Comparison of ENCODE assay signal across 29 cellular contexts in the genomic region with DNA sequence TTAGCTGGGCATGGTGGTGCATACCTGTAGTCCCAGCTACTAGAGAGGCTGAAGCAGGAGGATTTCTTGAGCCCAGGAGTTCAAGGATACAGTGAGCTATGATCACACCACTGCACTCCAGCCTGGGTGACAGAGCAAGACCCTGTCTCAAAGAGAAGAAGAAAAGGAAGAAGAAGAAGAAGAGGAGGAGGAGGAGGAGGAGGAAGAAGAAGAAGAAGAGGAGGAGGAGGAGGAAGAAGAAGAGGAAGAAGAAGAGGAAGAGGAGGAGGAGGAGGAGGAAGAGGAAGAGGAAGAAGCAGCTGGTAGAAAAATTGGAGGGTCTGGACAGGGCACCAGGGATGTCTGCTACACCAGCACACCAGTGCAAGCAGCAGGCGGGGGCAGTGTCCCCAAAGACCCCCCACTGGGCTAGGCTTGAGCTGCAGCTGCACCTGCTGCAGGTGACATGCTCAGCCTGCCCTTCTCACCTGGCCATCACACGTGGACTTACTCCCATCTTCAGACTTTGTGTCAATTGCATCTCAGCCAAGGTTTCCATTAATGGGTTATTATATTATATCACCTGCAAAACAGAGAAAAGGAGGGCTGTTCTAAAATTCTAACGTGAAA.
"Had no signal": no experiment of that assay in that cellular context is flagged by ENCODE, and none has a peak within 500 bp of the region (broad histone marks: within the 10 kb centered on the region; RNA-seq: fewer than 3 reads in every experiment).

No MANE protein-coding gene starts in this region.

- ATAC-seq: activated CD8-positive, alpha-beta T cell treated with anti-CD3 and anti-CD28 coated beads, Interleukin-2, amount 10 ng/mL, durations not matched to agents 7 days and 5 days; activated naive CD8-positive, alpha-beta T cell treated with anti-CD3 and anti-CD28 coated beads, Interleukin-2, amount 50 U/mL, for 24 hours; K562; Right ventricle myocardium inferior; SK-N-SH treated with all-trans-retinoic acid at 6 μM for 48 hours; T-cell; T-helper 17 cell had no signal

- H3K27me3 Mint-ChIP-seq: activated B cell treated with CpG ODN at 0.5 μM for 24 hours; activated naive CD4-positive, alpha-beta T cell treated with anti-CD3 and anti-CD28 coated beads, Interleukin-2, amount 10 ng/mL, durations not matched to agents 7 days and 5 days had no signal

- H3K36me3 Mint-ChIP-seq: activated naive CD4-positive, alpha-beta T cell treated with anti-CD3 and anti-CD28 coated beads, Interleukin-2, amount 10 ng/mL, durations not matched to agents 7 days and 5 days; activated naive CD8-positive, alpha-beta T cell; brain; T-cell had no signal

- H3K4me3 ChIP-seq: K562, PC-9 had no signal

- H3K4me3 Mint-ChIP-seq: activated B cell treated with CpG ODN at 0.5 μM for 24 hours; activated CD8-positive, alpha-beta T cell treated with anti-CD3 and anti-CD28 coated beads, Interleukin-2, amount 10 ng/mL, durations not matched to agents 7 days and 5 days; activated naive CD4-positive, alpha-beta T cell treated with anti-CD3 and anti-CD28 coated beads, Interleukin-2, amount 10 ng/mL, durations not matched to agents 7 days and 5 days; activated naive CD8-positive, alpha-beta T cell; activated naive CD8-positive, alpha-beta T cell treated with anti-CD3 and anti-CD28 coated beads, Interleukin-2, amount 50 U/mL, for 24 hours; activated T-cell treated with anti-CD3 and anti-CD28 coated beads, Interleukin-2, amount 50 U/mL, for 24 hours; activated T-helper 1 cell treated with anti-CD3 and anti-CD28 coated beads, Interleukin-12 subunit alpha, Interleukin-12 subunit beta, Interleukin-2, Interleukin-4 antibody, amounts not matched to agents 30 ng/mL and 10 ng/mL and 1 ng/mL, durations not matched to agents 14 hours and 24 hours and 36 hours; brain; T-cell; T-helper 17 cell had no signal

- DNase-seq: activated B cell treated with CpG ODN at 0.5 μM for 24 hours; activated CD4-positive, alpha-beta T cell treated with anti-CD3 and anti-CD28 coated beads for 4 hours; activated CD4-positive, alpha-beta T cell treated with anti-CD3 and anti-CD28 coated beads, Interleukin-2, amount 50 U/mL, for 4 hours; activated CD4-positive, CD25-positive, alpha-beta regulatory T cell treated with anti-CD3 and anti-CD28 coated beads, Interleukin-2, amount 50 U/mL, for 72 hours; activated CD8-positive, alpha-beta T cell treated with anti-CD3 and anti-CD28 coated beads, Interleukin-2, amount 10 ng/mL, durations not matched to agents 7 days and 5 days; activated naive CD4-positive, alpha-beta T cell treated with anti-CD3 and anti-CD28 coated beads, Interleukin-2, amount 10 ng/mL, durations not matched to agents 7 days and 5 days; activated naive CD8-positive, alpha-beta T cell treated with anti-CD3 and anti-CD28 coated beads, Interleukin-2, amount 50 U/mL, for 24 hours; activated T-cell treated with anti-CD3 and anti-CD28 coated beads, Interleukin-2, amount 50 U/mL, for 24 hours; anterior cingulate cortex; central memory CD4-positive, alpha-beta T cell; NCI-H1092 treated with DMSO at 0.1 percent for 48 hours; NCI-H1417; NCI-H1694; NCI-H2029; NCI-H345; NCI-H524 treated with DMSO at 0.1 percent for 48 hours; PC-9; SIG-M5; T-cell; T-helper 17 cell; T-helper 9 cell had no signal

- H3K9me3 Mint-ChIP-seq: activated naive CD4-positive, alpha-beta T cell treated with anti-CD3 and anti-CD28 coated beads, Interleukin-2, amount 10 ng/mL, durations not matched to agents 7 days and 5 days; activated T-helper 1 cell treated with anti-CD3 and anti-CD28 coated beads, Interleukin-12 subunit alpha, Interleukin-12 subunit beta, Interleukin-2, Interleukin-4 antibody, amounts not matched to agents 30 ng/mL and 10 ng/mL and 1 ng/mL, durations not matched to agents 14 hours and 24 hours and 36 hours had no signal

- H3K27ac Mint-ChIP-seq: activated B cell treated with CpG ODN at 0.5 μM for 24 hours; activated CD8-positive, alpha-beta T cell treated with anti-CD3 and anti-CD28 coated beads, Interleukin-2, amount 10 ng/mL, durations not matched to agents 7 days and 5 days; activated naive CD4-positive, alpha-beta T cell treated with anti-CD3 and anti-CD28 coated beads, Interleukin-2, amount 10 ng/mL, durations not matched to agents 7 days and 5 days; activated naive CD8-positive, alpha-beta T cell; activated naive CD8-positive, alpha-beta T cell treated with anti-CD3 and anti-CD28 coated beads, Interleukin-2, amount 50 U/mL, for 24 hours; activated T-cell treated with anti-CD3 and anti-CD28 coated beads, Interleukin-2, amount 50 U/mL, for 24 hours; activated T-helper 1 cell treated with anti-CD3 and anti-CD28 coated beads, Interleukin-12 subunit alpha, Interleukin-12 subunit beta, Interleukin-2, Interleukin-4 antibody, amounts not matched to agents 30 ng/mL and 10 ng/mL and 1 ng/mL, durations not matched to agents 14 hours and 24 hours and 36 hours; brain; T-cell; T-helper 17 cell had no signal

- H3K27ac ChIP-seq: PC-9, RWPE1, VCaP had no signal

- H3K4me1 Mint-ChIP-seq: activated B cell treated with CpG ODN at 0.5 μM for 24 hours; activated naive CD4-positive, alpha-beta T cell treated with anti-CD3 and anti-CD28 coated beads, Interleukin-2, amount 10 ng/mL, durations not matched to agents 7 days and 5 days; activated naive CD8-positive, alpha-beta T cell treated with anti-CD3 and anti-CD28 coated beads, Interleukin-2, amount 50 U/mL, for 24 hours; T-cell; T-helper 17 cell had no signal
